ENCODE assay signal across 9 cellular contexts in the genomic region with DNA sequence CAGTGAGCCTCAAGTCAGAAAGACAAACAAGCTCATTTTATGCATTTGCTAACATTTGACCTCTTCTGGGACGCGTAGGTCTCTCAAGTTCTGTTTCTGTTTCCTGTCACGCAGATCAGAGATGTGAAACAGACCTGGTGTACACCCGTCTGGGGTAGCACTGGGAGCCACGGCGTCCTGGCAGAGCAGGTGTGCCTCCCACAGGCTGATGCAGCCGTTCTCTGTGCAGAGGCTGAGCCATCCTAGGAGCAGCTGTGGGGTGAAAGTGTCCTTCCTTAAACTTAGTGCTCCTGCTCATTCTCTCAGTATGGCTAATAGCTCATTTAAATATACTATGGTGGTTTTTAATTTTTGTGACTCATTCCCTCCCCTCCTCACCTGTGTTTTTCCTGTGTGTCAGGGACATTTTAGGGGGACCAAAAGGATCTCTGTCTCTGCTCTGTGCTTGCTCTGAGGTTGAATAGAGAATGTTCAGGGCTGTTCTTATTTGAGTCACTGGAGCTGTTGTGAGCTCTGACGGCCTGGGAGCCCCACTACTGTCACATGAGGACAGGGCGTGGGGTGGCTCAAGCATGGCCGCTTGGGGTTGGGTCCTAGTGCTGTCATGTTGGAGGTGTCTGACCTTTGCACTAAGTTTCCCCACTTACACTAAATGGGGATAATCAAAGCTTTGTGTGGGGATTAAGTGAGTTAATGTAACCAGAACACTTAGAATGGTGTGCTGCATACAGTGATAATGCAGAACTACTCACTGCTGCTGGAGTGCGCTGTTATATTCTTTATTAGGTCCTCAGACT. TPM values are rescaled to one million over a fixed set of nuclear protein-coding genes. Genes with fewer than 3 reads are reported as not detected.
DNase-seq lines count a peak whose midpoint lies in the region; ATAC-seq, FAIRE-seq and TF ChIP-seq lines count a peak whose summit lies in the region.
"Had no signal": no experiment of that assay in that cellular context is flagged by ENCODE, and none has a peak within 500 bp of the region (broad histone marks: within the 10 kb centered on the region; RNA-seq: fewer than 3 reads in every experiment).

No MANE protein-coding gene starts in this region.

- H3K9me3 ChIP-seq in BLaER1 = no peaks in the 10 kb centered on the region
- no peaks in the 10 kb centered on the region for H3K9me3 ChIP-seq in transverse colon
- H3K9me3 ChIP-seq: thoracic aorta had no signal

- FAIRE-seq in GM19239 (lab: Jason Lieb, UNC) = peak; percentile 87

- H3K27ac ChIP-seq in BLaER1 = peak overlapping the region; percentile 77
- H3K27ac ChIP-seq in transverse colon = peak overlapping the region in 3 of 4 donors; percentile 11 to 60 (median 43)
- H3K27ac ChIP-seq: thoracic aorta had no signal

- H3K4me1 ChIP-seq in BLaER1 = peaks cover 88% of the 10 kb centered on the region
- H3K4me1 ChIP-seq in transverse colon = peaks cover 31 to 48% (median 45%) of the 10 kb centered on the region in 4 donors

- H3K9ac ChIP-seq in BLaER1 = peak overlapping the region; percentile 30

- peak; percentile 69 for DNase-seq in GM19239 (ENCODE audit: insufficient read length, low spot score)
- peak; percentile 30 for DNase-seq in activated CD4-positive, alpha-beta T cell treated with anti-CD3 and anti-CD28 coated beads, Interleukin-2, amount 50 U/mL, for 1 hour
- peak; percentile 81 for DNase-seq in left kidney (ENCODE audit: low read depth, low spot score)
- peak; percentile 74 for DNase-seq in transverse colon
- no peak for DNase-seq in amniotic stem cell (lab: John Stamatoyannopoulos, UW)
- DNase-seq in retina = no peak

- no peaks in the 10 kb centered on the region for H3K27me3 ChIP-seq in BLaER1
- H3K27me3 ChIP-seq in transverse colon = no peaks in the 10 kb centered on the region

- peaks cover 60% of the 10 kb centered on the region for H4K20me1 ChIP-seq in BLaER1

- in situ Hi-C loops in transverse colon (cut with MboI; ENCODE audit: low pct_ligation_motif_present in 1 of 4, low pct_unique_long_range_greater_than_20kb in 1 of 4, low sequenced_read_pairs in 3 of 4) = no loop called here

- H3K4me3 ChIP-seq in BLaER1 = peak overlapping the region; percentile 15; the same call in 1 of the 2 replicates
- H3K4me3 ChIP-seq in transverse colon = no peak overlapping the region
- H3K4me3 ChIP-seq: thoracic aorta had no signal

- H3K4me2 ChIP-seq in BLaER1 = peak overlapping the region; percentile 91

- peak; percentile 82 for ATAC-seq in HG03159 (IDR thresholded peaks at IDR 0.05; ENCODE audit: unreplicated experiment)

- TF ChIP-seq EP300 in transverse colon (IDR thresholded peaks at IDR 0.05; ENCODE audit: low read depth) = no peak

- H3K36me3 ChIP-seq in BLaER1 = peaks cover 50% of the 10 kb centered on the region
- H3K36me3 ChIP-seq in transverse colon = no peaks in the 10 kb centered on the region
- H3K36me3 ChIP-seq: thoracic aorta had no signal

- WGBS in transverse colon (ENCODE audit: low coverage in 1 of 2), 2 donors = 33% methylated on average over 7 to 11 of the region's 11 CpGs

- no peak for TF ChIP-seq POLR2A in transverse colon (IDR thresholded peaks at IDR 0.05)

- intact Hi-C loops in transverse colon (cut with DNase I; ENCODE audit: low total_unique reads) = no loop called here

- TF ChIP-seq CTCF in transverse colon (IDR thresholded peaks at IDR 0.05) = no peak

RNA-seq across cellular contexts. Expression of a gene that starts 43.0 kb away (rescaled TPM):
- total RNA-seq in transverse colon = 10 to 100 TPM; 16.5 to 48.8 (median 36.8) TPM

Comparison
In these comparisons a context has a peak if more than half of its experiments do, and no peak if none do; other contexts are left out.
1. DNase-seq: peak in GM19239 (single experiment), activated CD4-positive, alpha-beta T cell treated with anti-CD3 and anti-CD28 coated beads, Interleukin-2, amount 50 U/mL, for 1 hour (single experiment), left kidney (single experiment) and transverse colon (single experiment); none in amniotic stem cell (single experiment) and retina (single experiment).